8 cellular contexts compared by ENCODE assay signal in the genomic region with DNA sequence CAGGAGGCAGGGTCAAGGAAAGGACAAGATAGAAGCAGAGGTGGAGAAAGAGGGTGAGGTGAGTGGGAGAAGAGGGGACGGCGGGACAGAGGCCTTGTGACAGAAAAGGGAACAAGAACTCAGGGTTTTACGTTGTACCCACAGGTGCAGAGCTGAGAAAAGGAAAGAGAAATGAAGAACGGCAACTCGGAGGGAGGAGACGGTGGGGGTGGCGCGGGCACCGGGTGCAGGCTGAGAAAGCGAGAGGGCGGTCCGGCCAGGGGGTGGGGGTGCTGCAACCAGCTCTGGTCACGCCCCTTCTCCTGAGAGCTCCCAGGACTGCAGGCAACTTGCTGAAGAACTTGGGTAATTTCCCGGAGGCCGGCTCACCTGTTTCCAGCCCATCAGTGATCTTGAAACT.
A peak's percentile ranks its signal among the peaks of the same experiment; 100 is the strongest.
DNase-seq lines count a peak whose midpoint lies in the region; ATAC-seq and TF ChIP-seq lines count a peak whose summit lies in the region.

No MANE protein-coding gene starts in this region.

- in situ Hi-C loops in transverse colon (cut with MboI; ENCODE audit: low pct_ligation_motif_present in 1 of 4, low pct_unique_long_range_greater_than_20kb in 1 of 4, low sequenced_read_pairs in 3 of 4) = no loop called here

- peak overlapping the region; percentile 76 for H3K4me3 Mint-ChIP-seq in activated naive CD8-positive, alpha-beta T cell treated with anti-CD3 and anti-CD28 coated beads, Interleukin-2, amount 50 U/mL, for 24 hours
- H3K4me3 Mint-ChIP-seq in neural crest cell = no peak overlapping the region

- TF ChIP-seq EP300 in transverse colon (IDR thresholded peaks at IDR 0.05; ENCODE audit: low read depth) (no peak), esophagus muscularis mucosa (IDR thresholded peaks at IDR 0.05) (no peak)

- H3K4me1 ChIP-seq in transverse colon (peaks cover 0 to 13% (median 3%) of the 10 kb centered on the region in 4 donors), esophagus muscularis mucosa (peaks cover 0 to 8% (median 2%) of the 10 kb centered on the region in 4 donors)

- no peak overlapping the region for H2AFZ ChIP-seq in SU-DHL-6 (ENCODE audit: low read depth, low read length, severe bottlenecking)

- DNase-seq in activated naive CD8-positive, alpha-beta T cell treated with anti-CD3 and anti-CD28 coated beads, Interleukin-2, amount 50 U/mL, for 24 hours = peak; percentile 89
- DNase-seq in neural crest cell (ENCODE audit: low read depth, low spot score) (no peak), transverse colon (peak; percentile 85), esophagus muscularis mucosa (ENCODE audit: extremely low spot score) (no peak), glomerular visceral epithelial cell (ENCODE audit: extremely low spot score) (no peak)

- H3K36me3 ChIP-seq in SU-DHL-6 (ENCODE audit: low read length) (no peaks in the 10 kb centered on the region), transverse colon (no peaks in the 10 kb centered on the region), esophagus muscularis mucosa (no peaks in the 10 kb centered on the region)

- H3K9me2 ChIP-seq in SU-DHL-6 (replicated peaks; ENCODE audit: insufficient read depth, low read length) = no peaks in the 10 kb centered on the region

- no peaks in the 10 kb centered on the region for H3K9me3 Mint-ChIP-seq in activated naive CD8-positive, alpha-beta T cell treated with anti-CD3 and anti-CD28 coated beads, Interleukin-2, amount 50 U/mL, for 24 hours
- no peaks in the 10 kb centered on the region for H3K9me3 Mint-ChIP-seq in neural crest cell

- H3K27ac ChIP-seq in SU-DHL-6 (ENCODE audit: low read depth, low read length) (peak overlapping the region; percentile 86), transverse colon (peak overlapping the region in 1 of 4 donors; percentile 7), esophagus muscularis mucosa (replicated peaks in 1 of 4) (no peak overlapping the region)

- H3K9ac ChIP-seq in SU-DHL-6 (ENCODE audit: low read length) = peak overlapping the region; percentile 53

- H4K20me1 ChIP-seq in SU-DHL-6 (ENCODE audit: low read depth, low read length) = no peaks in the 10 kb centered on the region

- H3F3A ChIP-seq in SU-DHL-6 (ENCODE audit: insufficient read depth) = peaks cover 22% of the 10 kb centered on the region

- H3K27ac Mint-ChIP-seq in activated naive CD8-positive, alpha-beta T cell treated with anti-CD3 and anti-CD28 coated beads, Interleukin-2, amount 50 U/mL, for 24 hours = peak overlapping the region; percentile 94
- peak overlapping the region; percentile 69 for H3K27ac Mint-ChIP-seq in neural crest cell (ENCODE audit: unreplicated experiment)

- TF ChIP-seq CTCF in SU-DHL-6 (IDR thresholded peaks at IDR 0.05; ENCODE audit: insufficient read depth, low read length, poor library complexity, severe bottlenecking) = no peak
- no peak for TF ChIP-seq CTCF in neural crest cell (conservative IDR thresholded peaks at IDR 0.05)
- TF ChIP-seq CTCF in transverse colon (IDR thresholded peaks at IDR 0.05) = no peak
- no peak for TF ChIP-seq CTCF in esophagus muscularis mucosa (IDR thresholded peaks at IDR 0.05)

- H3K36me3 Mint-ChIP-seq in activated naive CD8-positive, alpha-beta T cell treated with anti-CD3 and anti-CD28 coated beads, Interleukin-2, amount 50 U/mL, for 24 hours (ENCODE audit: low read depth) = peaks cover 38% of the 10 kb centered on the region
- no peaks in the 10 kb centered on the region for H3K36me3 Mint-ChIP-seq in neural crest cell (ENCODE audit: low read depth)

- H3K4me1 Mint-ChIP-seq in activated naive CD8-positive, alpha-beta T cell treated with anti-CD3 and anti-CD28 coated beads, Interleukin-2, amount 50 U/mL, for 24 hours = peaks cover 75% of the 10 kb centered on the region
- H3K4me1 Mint-ChIP-seq in neural crest cell = peaks cover 5% of the 10 kb centered on the region

- TF ChIP-seq POLR2A in transverse colon (IDR thresholded peaks at IDR 0.05) (no peak), esophagus muscularis mucosa (IDR thresholded peaks at IDR 0.05; ENCODE audit: low read depth) (no peak)

- H3K9me3 ChIP-seq in SU-DHL-6 (ENCODE audit: insufficient read depth, low read length) (no peaks in the 10 kb centered on the region), transverse colon (no peaks in the 10 kb centered on the region), esophagus muscularis mucosa (no peaks in the 10 kb centered on the region)

- intact Hi-C loops in transverse colon (cut with DNase I; ENCODE audit: low total_unique reads) = no loop called here
- intact Hi-C loops in esophagus muscularis mucosa (cut with DNase I) = no loop called here

- ATAC-seq in GM18499 (IDR thresholded peaks at IDR 0.05; ENCODE audit: insufficient read depth, unreplicated experiment) (peak; percentile 56), HG02763 (IDR thresholded peaks at IDR 0.05; ENCODE audit: unreplicated experiment) (peak; percentile 84)
- ATAC-seq in activated naive CD8-positive, alpha-beta T cell treated with anti-CD3 and anti-CD28 coated beads, Interleukin-2, amount 50 U/mL, for 24 hours = peak; percentile 89

- no peaks in the 10 kb centered on the region for H3K27me3 Mint-ChIP-seq in activated naive CD8-positive, alpha-beta T cell treated with anti-CD3 and anti-CD28 coated beads, Interleukin-2, amount 50 U/mL, for 24 hours
- H3K27me3 Mint-ChIP-seq in neural crest cell (ENCODE audit: low read depth) = no peaks in the 10 kb centered on the region

- peak overlapping the region; percentile 70 for H3K4me2 ChIP-seq in SU-DHL-6 (ENCODE audit: low read depth, low read length, poor library complexity, severe bottlenecking)

- WGBS in transverse colon (ENCODE audit: low coverage in 1 of 2), 2 donors = 4 to 10% methylated on average over 9 to 15 of the region's 15 CpGs
- WGBS in esophagus muscularis mucosa = 23% methylated on average over 15 of the region's 15 CpGs

- H3K4me3 ChIP-seq in SU-DHL-6 (ENCODE audit: insufficient read depth, low read length, poor library complexity, severe bottlenecking) (peak overlapping the region; percentile 50), transverse colon (peak overlapping the region in 1 of 4 donors; percentile 19), esophagus muscularis mucosa (no peak overlapping the region)

- H3K79me2 ChIP-seq in SU-DHL-6 (ENCODE audit: insufficient read depth, low read length) = peaks cover 39% of the 10 kb centered on the region

- H3K27me3 ChIP-seq in SU-DHL-6 (ENCODE audit: low read length) (no peaks in the 10 kb centered on the region), transverse colon (peaks cover 20% of the 10 kb centered on the region), esophagus muscularis mucosa (peaks cover 0 to 50% (median 0%) of the 10 kb centered on the region in 4 donors)

Comparison
In these comparisons a context has a peak if more than half of its experiments do, and no peak if none do; other contexts are left out.
1. DNase-seq: peak in activated naive CD8-positive, alpha-beta T cell treated with anti-CD3 and anti-CD28 coated beads, Interleukin-2, amount 50 U/mL, for 24 hours (single experiment) and transverse colon (single experiment); none in neural crest cell (single experiment), esophagus muscularis mucosa (single experiment) and glomerular visceral epithelial cell (single experiment).
2. Peak in every context shown above with its lines, with median percentiles within 50 percentile points of each other: ATAC-seq.